ENCODE assay signal across 28 cellular contexts in the genomic region with DNA sequence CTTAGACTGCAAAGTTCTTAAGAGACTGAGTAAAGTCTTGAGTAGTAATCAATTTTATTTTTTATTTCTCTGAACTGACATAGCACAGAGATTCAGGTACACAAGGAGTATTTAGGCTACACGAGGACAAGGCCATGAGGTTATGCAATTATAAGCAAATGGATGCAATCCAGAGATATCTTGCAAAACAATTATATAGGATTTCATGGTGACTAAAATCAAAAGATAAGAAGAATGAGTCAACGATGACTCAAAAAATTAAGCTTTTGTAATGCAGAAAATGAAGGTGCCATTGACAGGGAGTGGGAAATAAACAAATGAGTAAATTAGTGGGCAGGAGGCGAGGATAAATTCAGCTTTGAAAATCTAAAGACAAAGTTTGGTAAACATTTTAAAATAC.
DNase-seq lines count a peak whose midpoint lies in the region; ATAC-seq, FAIRE-seq and TF ChIP-seq lines count a peak whose summit lies in the region.
"Had no signal": no experiment of that assay in that cellular context is flagged by ENCODE, and none has a peak within 500 bp of the region (broad histone marks: within the 10 kb centered on the region; RNA-seq: fewer than 3 reads in every experiment).

No MANE protein-coding gene starts in this region.

- no peak overlapping the region for H3K4me2 ChIP-seq in A549

- H3K4me1 ChIP-seq in A549 (no peaks in the 10 kb centered on the region), HEK293 (ENCODE audit: control insufficient read depth, insufficient read depth, low read length) (no peaks in the 10 kb centered on the region; the same call in 1 of the 2 replicates)
- H3K4me1 ChIP-seq: esophagus squamous epithelium, Peyer's patch had no signal

- H3K4me1 Mint-ChIP-seq in chondrocyte (ENCODE audit: low read depth): no peaks in the 10 kb centered on the region

- H3K27ac ChIP-seq in A549 (no peak overlapping the region), HEK293 (ENCODE audit: extremely low read depth, low read depth, low read length) (no peak overlapping the region), RWPE1 (no peak overlapping the region)
- H3K27ac ChIP-seq: esophagus squamous epithelium, Peyer's patch had no signal

- POLR2A ChIA-PET in A549 (lab: Yijun Ruan, JAX) (no interaction called here), HEK293 (lab: Yijun Ruan, JAX) (no interaction called here), RWPE1 (lab: Yijun Ruan, JAX; ENCODE audit: low non-redundant PET) (no interaction called here)

- no peak for TF ChIP-seq POLR2A in A549 (IDR thresholded peaks at IDR 0.05; ENCODE audit: low read length)

- no peaks in the 10 kb centered on the region for H3K36me3 Mint-ChIP-seq in chondrocyte (ENCODE audit: low read depth)
- H3K36me3 Mint-ChIP-seq: activated naive CD4-positive, alpha-beta T cell treated with anti-CD3 and anti-CD28 coated beads, Interleukin-2, amount 50 U/mL, for 72 hours had no signal

- TF ChIP-seq CTCF in A549 (IDR thresholded peaks at IDR 0.05): no peak
- no peak for TF ChIP-seq CTCF in HEK293 (tag by site-specific recombination; IDR thresholded peaks at IDR 0.05)
- no peak for TF ChIP-seq CTCF in RWPE1 (conservative IDR thresholded peaks at IDR 0.05; ENCODE audit: low read depth)
- no peak for TF ChIP-seq CTCF in fibroblast of mammary gland (conservative IDR thresholded peaks at IDR 0.05; ENCODE audit: control insufficient read depth, insufficient read depth, low read depth, low read length)
- TF ChIP-seq CTCF in chondrocyte (IDR thresholded peaks at IDR 0.05): no peak

- no peak for TF ChIP-seq RAD21 in A549 (conservative IDR thresholded peaks at IDR 0.05 in 1 of 2, IDR thresholded peaks at IDR 0.05 in 1 of 2)

- 14% methylated on average over 3 of the region's 3 CpGs for WGBS in A549 (ENCODE audit: missing lambda C conversion rate)

- peaks cover 9% of the 10 kb centered on the region for H3K9me3 Mint-ChIP-seq in chondrocyte (ENCODE audit: low read depth)
- H3K9me3 Mint-ChIP-seq: T-helper 1 cell treated with Interleukin-12 subunit alpha and Interleukin-12 subunit beta and Interleukin-4 antibody, amounts not matched to agents 30 μg/mL and 1 μg/mL, for 36 hours had no signal

- H3K36me3 ChIP-seq in HEK293 (ENCODE audit: control insufficient read depth in 2 of 2, insufficient read depth in 1 of 2, low read length in 2 of 2): no peaks in the 10 kb centered on the region
- H3K36me3 ChIP-seq: esophagus squamous epithelium, Peyer's patch had no signal

- no peak for TF ChIP-seq EP300 in A549 (IDR thresholded peaks at IDR 0.05)

- H3K9me3 ChIP-seq in A549: no peaks in the 10 kb centered on the region
- no peaks in the 10 kb centered on the region for H3K9me3 ChIP-seq in HEK293 (ENCODE audit: control insufficient read depth, insufficient read depth, low read depth, low read length)
- H3K9me3 ChIP-seq: esophagus squamous epithelium, Peyer's patch had no signal

- H3K4me3 ChIP-seq in A549 (no peak overlapping the region), HEK293 (ENCODE audit: low read depth, low read length) (no peak overlapping the region), fibroblast of mammary gland (ENCODE audit: control insufficient read depth, low read depth, low read length) (no peak overlapping the region)
- H3K4me3 ChIP-seq: esophagus squamous epithelium, Peyer's patch had no signal

- CTCF ChIA-PET in A549 (lab: Yijun Ruan, JAX) (interaction anchor here (2.6 kb wide), 1 partner anchor 8 kb away, joined by 10 read pairs; no protein-coding TSS in a partner anchor), HEK293 (lab: Yijun Ruan, JAX) (interaction anchor here (0.8 to 3.0 kb wide), 2 partner anchors 8 to 9 kb away, joined by 4 to 16 read pairs; no protein-coding TSS in a partner anchor), RWPE1 (lab: Yijun Ruan, JAX) (no interaction called here)

- peaks cover 3% of the 10 kb centered on the region for H3K27me3 Mint-ChIP-seq in chondrocyte (ENCODE audit: low read depth)

- FAIRE-seq in A549 (lab: Jason Lieb, UNC): no peak
- FAIRE-seq: G401.6, H54 had no signal

- no peak overlapping the region for H3K27ac Mint-ChIP-seq in chondrocyte (ENCODE audit: unreplicated experiment)
- H3K27ac Mint-ChIP-seq: activated CD8-positive, alpha-beta T cell treated with anti-CD3 and anti-CD28 coated beads, Interleukin-2, amount 10 ng/mL, durations not matched to agents 7 days and 5 days; activated naive CD4-positive, alpha-beta T cell treated with anti-CD3 and anti-CD28 coated beads, Interleukin-2, amount 50 U/mL, for 72 hours; T-helper 1 cell treated with Interleukin-12 subunit alpha and Interleukin-12 subunit beta and Interleukin-4 antibody, amounts not matched to agents 30 μg/mL and 1 μg/mL, for 36 hours had no signal

- DNase-seq in A549 (ENCODE audit: low read depth in 1 of 2, low spot score in 1 of 2) (no peak), RWPE1 (ENCODE audit: low spot score) (peak; percentile 26), fibroblast of mammary gland (ENCODE audit: low read depth) (peak; percentile 1), chondrocyte (ENCODE audit: low spot score) (no peak), NCI-H1436 (lab: John Stamatoyannopoulos, UW) (no peak), putamen (ENCODE audit: low spot score) (no peak)
- DNase-seq: activated CD4-positive, alpha-beta T cell treated with anti-CD3 and anti-CD28 coated beads for 1 hour; activated CD8-positive, alpha-beta T cell treated with anti-CD3 and anti-CD28 coated beads, Interleukin-2, amount 10 ng/mL, durations not matched to agents 7 days and 5 days; anterior cingulate cortex; caudate nucleus; dermis blood vessel endothelial cell; DMS153; esophagus squamous epithelium; islet precursor cell; KBM-7; left ventricle myocardium superior; NCI-H1048; NCI-H1694 treated with DMSO at 0.1 percent for 48 hours; NCI-H2171 treated with DMSO at 0.1 percent for 48 hours; NCI-H526; Peyer's patch; stimulated activated naive CD8-positive, alpha-beta T cell treated with anti-CD3 and anti-CD28 coated beads, Interleukin-15, Interleukin-2, amounts not matched to agents 100 U/mL and 50 U/mL, for 24 hours had no signal

- no peak overlapping the region for H3K4me3 Mint-ChIP-seq in chondrocyte (ENCODE audit: unreplicated experiment)
- H3K4me3 Mint-ChIP-seq: activated CD8-positive, alpha-beta T cell treated with anti-CD3 and anti-CD28 coated beads, Interleukin-2, amount 10 ng/mL, durations not matched to agents 7 days and 5 days; T-helper 1 cell treated with Interleukin-12 subunit alpha and Interleukin-12 subunit beta and Interleukin-4 antibody, amounts not matched to agents 30 μg/mL and 1 μg/mL, for 36 hours had no signal

- no peak for ATAC-seq in A549
- no peak for ATAC-seq in HG02938 (IDR thresholded peaks at IDR 0.05; ENCODE audit: unreplicated experiment)
- ATAC-seq: activated CD8-positive, alpha-beta T cell treated with anti-CD3 and anti-CD28 coated beads, Interleukin-2, amount 10 ng/mL, durations not matched to agents 7 days and 5 days; left ventricle myocardium superior; stimulated activated naive CD8-positive, alpha-beta T cell treated with anti-CD3 and anti-CD28 coated beads, Interleukin-15, Interleukin-2, amounts not matched to agents 100 U/mL and 50 U/mL, for 24 hours had no signal

TF ChIP-seq in A549, 52 proteins besides CTCF, POLR2A, EP300 and RAD21:
- TF ChIP-seq, protein P1, sequence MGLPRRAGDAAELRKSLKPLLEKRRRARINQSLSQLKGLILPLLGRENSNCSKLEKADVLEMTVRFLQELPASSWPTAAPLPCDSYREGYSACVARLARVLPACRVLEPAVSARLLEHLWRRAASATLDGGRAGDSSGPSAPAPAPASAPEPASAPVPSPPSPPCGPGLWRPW (IDR thresholded peaks at IDR 0.05): peak; percentile 56; the same call in 1 of the 2 replicates
- TF ChIP-seq JUNB (IDR thresholded peaks at IDR 0.05) (peak; percentile 43; the same call in 1 of the 2 replicates), FOSL2 (IDR thresholded peaks at IDR 0.05) (no peak), FOSL2 (CRISPR knock-in tag; IDR thresholded peaks at IDR 0.05) (peak; percentile 51), ZSCAN20 (CRISPR knock-in tag; IDR thresholded peaks at IDR 0.05) (no peak), CEBPB (IDR thresholded peaks at IDR 0.05) (peak in 1 of 2 experiments; percentile 66; a peak in 2 of 4 replicates)

TF ChIP-seq in HEK293, 187 proteins besides CTCF, POLR2A, EP300 and RAD21 (continues in another document):
- TF ChIP-seq, protein P2, sequence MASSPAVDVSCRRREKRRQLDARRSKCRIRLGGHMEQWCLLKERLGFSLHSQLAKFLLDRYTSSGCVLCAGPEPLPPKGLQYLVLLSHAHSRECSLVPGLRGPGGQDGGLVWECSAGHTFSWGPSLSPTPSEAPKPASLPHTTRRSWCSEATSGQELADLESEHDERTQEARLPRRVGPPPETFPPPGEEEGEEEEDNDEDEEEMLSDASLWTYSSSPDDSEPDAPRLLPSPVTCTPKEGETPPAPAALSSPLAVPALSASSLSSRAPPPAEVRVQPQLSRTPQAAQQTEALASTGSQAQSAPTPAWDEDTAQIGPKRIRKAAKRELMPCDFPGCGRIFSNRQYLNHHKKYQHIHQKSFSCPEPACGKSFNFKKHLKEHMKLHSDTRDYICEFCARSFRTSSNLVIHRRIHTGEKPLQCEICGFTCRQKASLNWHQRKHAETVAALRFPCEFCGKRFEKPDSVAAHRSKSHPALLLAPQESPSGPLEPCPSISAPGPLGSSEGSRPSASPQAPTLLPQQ (tag by site-specific recombination; IDR thresholded peaks at IDR 0.05): peak; percentile 51; the same call in 1 of the 2 replicates
- TF ChIP-seq ZNF133 (tag by site-specific recombination; IDR thresholded peaks at IDR 0.05) (no peak), ZNF626 (tag by site-specific recombination; IDR thresholded peaks at IDR 0.05) (no peak), ZNF555 (tag by site-specific recombination; conservative IDR thresholded peaks at IDR 0.05) (no peak), ZNF629 (tag by site-specific recombination; IDR thresholded peaks at IDR 0.05) (peak; percentile 56), ZBTB21 (tag by site-specific recombination; IDR thresholded peaks at IDR 0.05) (0 out of 2 replicates have a peak, but pooled peaks have one; percentile 32)
- TF ChIP-seq, protein P3, sequence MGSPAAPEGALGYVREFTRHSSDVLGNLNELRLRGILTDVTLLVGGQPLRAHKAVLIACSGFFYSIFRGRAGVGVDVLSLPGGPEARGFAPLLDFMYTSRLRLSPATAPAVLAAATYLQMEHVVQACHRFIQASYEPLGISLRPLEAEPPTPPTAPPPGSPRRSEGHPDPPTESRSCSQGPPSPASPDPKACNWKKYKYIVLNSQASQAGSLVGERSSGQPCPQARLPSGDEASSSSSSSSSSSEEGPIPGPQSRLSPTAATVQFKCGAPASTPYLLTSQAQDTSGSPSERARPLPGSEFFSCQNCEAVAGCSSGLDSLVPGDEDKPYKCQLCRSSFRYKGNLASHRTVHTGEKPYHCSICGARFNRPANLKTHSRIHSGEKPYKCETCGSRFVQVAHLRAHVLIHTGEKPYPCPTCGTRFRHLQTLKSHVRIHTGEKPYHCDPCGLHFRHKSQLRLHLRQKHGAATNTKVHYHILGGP (tag by site-specific recombination; IDR thresholded peaks at IDR 0.05): peak; percentile 12; the same call in 1 of the 2 replicates

Comparison
In these comparisons a context has a peak if more than half of its experiments do, and no peak if none do; other contexts are left out.
1. DNase-seq: peak in RWPE1 (single experiment) and fibroblast of mammary gland (single experiment); none in A549 (0 of 2), chondrocyte (single experiment), NCI-H1436 (single experiment) and putamen (single experiment).